Comparison of ENCODE assay signal across 19 cellular contexts in the genomic region with DNA sequence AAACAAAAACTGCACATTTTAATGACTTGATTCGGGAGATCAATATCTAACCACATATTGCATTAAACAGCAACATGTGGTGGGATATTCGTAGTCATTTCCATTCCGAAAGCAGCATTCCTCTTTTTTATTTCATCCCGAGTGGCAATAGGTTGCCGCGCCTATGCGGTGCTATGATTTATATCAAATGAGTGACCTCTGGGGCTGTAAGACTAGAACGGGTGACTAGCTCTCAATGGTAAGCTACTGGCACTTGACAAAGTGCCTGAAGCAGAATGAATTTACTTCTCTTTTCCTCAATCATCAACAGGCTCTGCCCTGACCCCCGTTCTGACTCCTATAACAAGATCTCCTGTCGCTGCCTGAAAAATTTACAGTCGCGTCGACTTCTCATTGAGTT.
"Had no signal": no experiment of that assay in that cellular context is flagged by ENCODE, and none has a peak within 500 bp of the region (broad histone marks: within the 10 kb centered on the region; RNA-seq: fewer than 3 reads in every experiment).

No MANE protein-coding gene starts in this region.

- H3K36me3 Mint-ChIP-seq: activated naive CD8-positive, alpha-beta T cell had no signal

- H3K4me3 ChIP-seq: hepatocyte, skin epidermis, stomach, thoracic aorta, uterus had no signal

- H3K4me3 Mint-ChIP-seq: activated naive CD8-positive, alpha-beta T cell; activated T-cell treated with anti-CD3 and anti-CD28 coated beads, Interleukin-2, amount 50 U/mL, for 24 hours; dendritic cell treated with granulocyte-macrophage colony-stimulating factor and Interleukin-4, amounts not matched to agents 40 ng/mL and 50 ng/mL, for 4 days; effector memory CD8-positive, alpha-beta T cell; neural crest cell had no signal

- H3K9ac ChIP-seq: parathyroid adenoma had no signal

- H3K36me3 ChIP-seq: brain microvascular endothelial cell, stomach, thoracic aorta, uterus had no signal

- H3K9me3 ChIP-seq: stomach, thoracic aorta, uterus had no signal

- H3K4me2 ChIP-seq: hepatocyte had no signal

- H3K9me3 Mint-ChIP-seq: activated T-cell treated with anti-CD3 and anti-CD28 coated beads, Interleukin-2, amount 50 U/mL, for 24 hours; dendritic cell treated with granulocyte-macrophage colony-stimulating factor and Interleukin-4, amounts not matched to agents 40 ng/mL and 50 ng/mL, for 4 days; effector memory CD8-positive, alpha-beta T cell; neural crest cell had no signal

- H3K27me3 ChIP-seq: brain microvascular endothelial cell, hepatocyte, uterus had no signal

- H3K27ac ChIP-seq: brain microvascular endothelial cell, epithelial cell of prostate, hepatocyte, parathyroid adenoma, skin epidermis, stomach, thoracic aorta, uterus had no signal

- H3K4me1 ChIP-seq: parathyroid adenoma, uterus had no signal

- H3K27me3 Mint-ChIP-seq: dendritic cell treated with granulocyte-macrophage colony-stimulating factor and Interleukin-4, amounts not matched to agents 40 ng/mL and 50 ng/mL, for 4 days had no signal

- H2AFZ ChIP-seq: hepatocyte, parathyroid adenoma had no signal

- DNase-seq: activated CD4-positive, alpha-beta T cell treated with anti-CD3 and anti-CD28 coated beads, Interleukin-2, amount 50 U/mL, for 4 hours; activated effector memory CD4-positive, alpha-beta T cell treated with anti-CD3 and anti-CD28 coated beads, Interleukin-2, amount 50 U/mL, for 16 hours; activated T-cell treated with anti-CD3 and anti-CD28 coated beads, Interleukin-2, amount 50 U/mL, for 24 hours; brain microvascular endothelial cell; cerebellar nuclear complex; effector memory CD8-positive, alpha-beta T cell; kidney; left ventricle myocardium superior; mesendoderm; stomach; uterus had no signal

- H3K27ac Mint-ChIP-seq: activated naive CD8-positive, alpha-beta T cell; activated T-cell treated with anti-CD3 and anti-CD28 coated beads, Interleukin-2, amount 50 U/mL, for 24 hours; dendritic cell treated with granulocyte-macrophage colony-stimulating factor and Interleukin-4, amounts not matched to agents 40 ng/mL and 50 ng/mL, for 4 days; effector memory CD8-positive, alpha-beta T cell had no signal

- ATAC-seq: effector memory CD8-positive, alpha-beta T cell; left ventricle myocardium superior had no signal
